In the genomic region with DNA sequence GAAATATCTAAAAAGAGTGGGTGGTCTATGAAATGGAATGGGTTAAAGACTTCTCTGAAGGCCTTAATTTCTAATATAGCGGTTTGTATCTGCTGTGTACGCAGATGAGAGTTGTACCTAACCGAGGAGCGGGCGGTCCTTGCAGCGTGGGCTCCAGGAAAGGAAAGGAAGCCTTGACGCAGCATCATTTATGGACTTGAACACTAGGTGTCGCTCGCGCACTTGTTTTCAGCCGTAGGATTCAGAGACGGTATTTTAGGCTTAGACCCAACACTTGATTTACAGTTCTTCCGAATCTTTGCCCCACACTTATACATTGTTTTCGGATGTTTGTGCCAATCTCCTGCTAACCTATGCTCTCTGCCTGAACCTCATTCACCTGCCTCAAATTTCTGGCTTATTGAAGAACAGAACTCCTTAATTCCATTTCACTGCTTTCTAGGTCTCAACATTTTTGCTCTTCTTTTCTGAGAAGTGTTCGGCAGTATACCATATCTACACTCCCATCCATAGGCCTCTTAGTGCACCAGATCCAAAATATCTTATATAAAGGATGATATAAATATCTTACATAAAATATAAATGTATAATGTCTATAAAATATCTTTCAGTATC, we compare ENCODE assay signal across 8 cellular contexts. TPM values are rescaled to one million over a fixed set of nuclear protein-coding genes. Genes with fewer than 3 reads are reported as not detected.
DNase-seq lines count a peak whose midpoint lies in the region; ATAC-seq and TF ChIP-seq lines count a peak whose summit lies in the region.

No MANE protein-coding gene starts in this region.

- peak; percentile 84 for TF ChIP-seq CTCF in GM06990 (IDR thresholded peaks at IDR 0.05; ENCODE audit: insufficient read depth, low read length, poor library complexity, severe bottlenecking)
- TF ChIP-seq CTCF in gastroesophageal sphincter (IDR thresholded peaks at IDR 0.05), result peak; percentile 37 to 81 (median 61)
- TF ChIP-seq CTCF in parathyroid adenoma (IDR thresholded peaks at IDR 0.05), result peak; percentile 52
- TF ChIP-seq CTCF in upper lobe of left lung (IDR thresholded peaks at IDR 0.05), result peak; percentile 35 to 72 (median 62)

- TF ChIP-seq POLR2A in gastroesophageal sphincter (IDR thresholded peaks at IDR 0.05) (no peak), upper lobe of left lung (IDR thresholded peaks at IDR 0.05) (no peak)

- H3K27ac ChIP-seq in gastroesophageal sphincter (no peak overlapping the region), parathyroid adenoma (no peak overlapping the region), upper lobe of left lung (no peak overlapping the region)

- H3K79me2 ChIP-seq in parathyroid adenoma, result no peaks in the 10 kb centered on the region

- no peak overlapping the region for H3K4me2 ChIP-seq in parathyroid adenoma (ENCODE audit: low read length)

- in situ Hi-C loops in HAP-1 (cut with MboI; ENCODE audit: low sequenced_read_pairs), result loop anchor here (10.0 kb wide), 1 partner anchor 116 kb away; no protein-coding TSS in a partner anchor

- H3K36me3 ChIP-seq in GM06990 (ENCODE audit: control insufficient read depth, insufficient read depth, low read length) (no peaks in the 10 kb centered on the region), HAP-1 (replicated peaks) (no peaks in the 10 kb centered on the region), gastroesophageal sphincter (no peaks in the 10 kb centered on the region), parathyroid adenoma (ENCODE audit: control insufficient read depth, insufficient read depth, low read length) (no peaks in the 10 kb centered on the region), upper lobe of left lung (no peaks in the 10 kb centered on the region)

- no peak for TF ChIP-seq EP300 in gastroesophageal sphincter (IDR thresholded peaks at IDR 0.05)
- no peak for TF ChIP-seq EP300 in upper lobe of left lung (IDR thresholded peaks at IDR 0.05)

- 0 out of 2 replicates have a peak, but pooled peaks cover under 1% of the 10 kb centered on the region for H3K9me3 ChIP-seq in HAP-1
- peaks cover 0 to 7% (median 0%) of the 10 kb centered on the region in 3 donors for H3K9me3 ChIP-seq in gastroesophageal sphincter
- H3K9me3 ChIP-seq in parathyroid adenoma (ENCODE audit: control insufficient read depth, low read length), result no peaks in the 10 kb centered on the region
- peaks cover 0 to 5% (median 2%) of the 10 kb centered on the region in 4 donors for H3K9me3 ChIP-seq in upper lobe of left lung

- DNase-seq in GM06990 (ENCODE audit: extremely low read depth, insufficient read length), result peak; percentile 11
- DNase-seq in HAP-1 (ENCODE audit: low spot score in 2 of 2), result peak; percentile 65 to 85
- peak; percentile 51 for DNase-seq in M059J (ENCODE audit: low read depth)
- DNase-seq in SIG-M5 treated with dmso at 0.1 percent for 504 hours (lab: John Stamatoyannopoulos, UW; ENCODE audit: unreplicated experiment), result peak; percentile 76
- peak; percentile 83 for DNase-seq in activated effector memory CD4-positive, alpha-beta T cell treated with anti-CD3 and anti-CD28 coated beads, Interleukin-2, amount 50 U/mL, for 16 hours
- DNase-seq in upper lobe of left lung, result peak in 1 of 2 donors; percentile 74

- 3 to 4% methylated on average over 15 of the region's 15 CpGs for WGBS in gastroesophageal sphincter (ENCODE audit: low coverage in 1 of 2), 2 donors
- 5 to 9% methylated on average over 15 of the region's 15 CpGs for WGBS in upper lobe of left lung, 2 donors

- H3K9ac ChIP-seq in parathyroid adenoma, result no peak overlapping the region

- no peaks in the 10 kb centered on the region for H3K27me3 ChIP-seq in GM06990 (replicated peaks; ENCODE audit: control insufficient read depth, insufficient read depth, low read length)
- H3K27me3 ChIP-seq in HAP-1 (ENCODE audit: low read depth), result peaks cover 3% of the 10 kb centered on the region; the same call in 1 of the 2 replicates
- H3K27me3 ChIP-seq in gastroesophageal sphincter, result peaks cover 4% of the 10 kb centered on the region
- no peaks in the 10 kb centered on the region for H3K27me3 ChIP-seq in parathyroid adenoma (ENCODE audit: control insufficient read depth, insufficient read depth, low read length)
- H3K27me3 ChIP-seq in upper lobe of left lung, result no peaks in the 10 kb centered on the region

- H3K4me1 ChIP-seq in HAP-1 (no peaks in the 10 kb centered on the region), gastroesophageal sphincter (no peaks in the 10 kb centered on the region), parathyroid adenoma (no peaks in the 10 kb centered on the region), upper lobe of left lung (peaks cover 0 to 4% (median 0%) of the 10 kb centered on the region in 4 donors)

- no peak overlapping the region for H2AFZ ChIP-seq in parathyroid adenoma

- H3K4me3 ChIP-seq in GM06990 (replicated peaks; ENCODE audit: low read depth, low read length), result no peak overlapping the region
- no peak overlapping the region for H3K4me3 ChIP-seq in HAP-1
- no peak overlapping the region for H3K4me3 ChIP-seq in gastroesophageal sphincter
- no peak overlapping the region for H3K4me3 ChIP-seq in parathyroid adenoma (ENCODE audit: low read depth, low read length)
- H3K4me3 ChIP-seq in upper lobe of left lung, result no peak overlapping the region

- ATAC-seq in gastroesophageal sphincter, result peak; percentile 59
- peak in 1 of 2 donors; percentile 87 for ATAC-seq in upper lobe of left lung (ENCODE audit: low FRiP score in 2 of 2)

RNA-seq across cellular contexts. Expression of a gene that starts 48.9 kb away (rescaled TPM):
- 0.30 and 2.6 TPM in 2 replicates for total RNA-seq in M059J (2014; rRNA removed; shearing (Covaris generic))
- total RNA-seq in gastroesophageal sphincter (1 to 10 TPM; 1.5 to 8.7 (median 5.2) TPM), upper lobe of left lung (10 to 100 TPM in 2 of 6 donors, 1 to 10 TPM in 4; 4.8 to 16.8 (median 7.4) TPM)
